In genomic region chr15:40793216-40793989, GRCh38 we compare ENCODE assay signal across 1 cellular context.
TF ChIP-seq lines count a peak whose summit lies in the region.

No MANE protein-coding gene starts in this region.

TF ChIP-seq in WTC11, 78 proteins besides CTCF, POLR2A, EP300 and RAD21:
- TF ChIP-seq NR1H2 (CRISPR knock-in tag; IDR thresholded peaks at IDR 0.05) (no peak), MXD4 (CRISPR knock-in tag; IDR thresholded peaks at IDR 0.05; ENCODE audit: borderline replicate concordance) (no peak), ZNF263 (CRISPR knock-in tag; IDR thresholded peaks at IDR 0.05; ENCODE audit: low read depth) (no peak), FOXJ3 (CRISPR knock-in tag; IDR thresholded peaks at IDR 0.05; ENCODE audit: borderline replicate concordance) (no peak), ARID4B (CRISPR knock-in tag; IDR thresholded peaks at IDR 0.05; ENCODE audit: borderline replicate concordance) (no peak), ZNF423 (CRISPR knock-in tag; IDR thresholded peaks at IDR 0.05) (no peak), EMX1 (CRISPR knock-in tag; IDR thresholded peaks at IDR 0.05) (no peak), FOXK1 (CRISPR knock-in tag; IDR thresholded peaks at IDR 0.05) (no peak), AR (CRISPR knock-in tag; IDR thresholded peaks at IDR 0.05) (no peak), NFE2L1 (CRISPR knock-in tag; IDR thresholded peaks at IDR 0.05) (no peak), CDX4 (CRISPR knock-in tag; IDR thresholded peaks at IDR 0.05; ENCODE audit: borderline replicate concordance) (no peak), ZMAT4 (CRISPR knock-in tag; IDR thresholded peaks at IDR 0.05) (no peak), ZNF416 (CRISPR knock-in tag; IDR thresholded peaks at IDR 0.05) (no peak), RORB (CRISPR knock-in tag; IDR thresholded peaks at IDR 0.05) (no peak), E2F5 (CRISPR knock-in tag; IDR thresholded peaks at IDR 0.05) (no peak), NR3C1 (CRISPR knock-in tag; conservative IDR thresholded peaks at IDR 0.05; ENCODE audit: low read depth) (no peak)
